ENCODE assay signal across 1 cellular context in genomic region chr10:59865101-59865500, GRCh38.
TF ChIP-seq lines count a peak whose summit lies in the region.

No MANE protein-coding gene starts in this region.

TF ChIP-seq in SK-N-SH treated with all-trans-retinoic acid at 6 μM for 48 hours, 23 proteins besides CTCF, POLR2A, EP300 and RAD21 (continued from another document):
- TF ChIP-seq POU6F1 (CRISPR knock-in tag; IDR thresholded peaks at IDR 0.05; ENCODE audit: borderline replicate concordance, low read depth), result no peak
- no peak for TF ChIP-seq SNAI2 (CRISPR knock-in tag; IDR thresholded peaks at IDR 0.05)
- TF ChIP-seq ZFP3 (CRISPR knock-in tag; IDR thresholded peaks at IDR 0.05), result no peak
- TF ChIP-seq ZC3H10 (CRISPR knock-in tag; IDR thresholded peaks at IDR 0.05), result no peak
- no peak for TF ChIP-seq ISL1 (CRISPR knock-in tag; IDR thresholded peaks at IDR 0.05)
- no peak for TF ChIP-seq TCF4 (CRISPR knock-in tag; IDR thresholded peaks at IDR 0.05; ENCODE audit: borderline replicate concordance)
- TF ChIP-seq TOX (CRISPR knock-in tag; IDR thresholded peaks at IDR 0.05; ENCODE audit: borderline replicate concordance), result no peak
- TF ChIP-seq ZFP30 (CRISPR knock-in tag; IDR thresholded peaks at IDR 0.05), result no peak
- no peak for TF ChIP-seq ZNF70 (CRISPR knock-in tag; IDR thresholded peaks at IDR 0.05)
- no peak for TF ChIP-seq ZNF8 (CRISPR knock-in tag; IDR thresholded peaks at IDR 0.05)
